22 cellular contexts compared by ENCODE assay signal in genomic region chr17:35467824-35468223, GRCh38. TPM values are rescaled to one million over a fixed set of nuclear protein-coding genes. Genes with fewer than 3 reads are reported as not detected.
A peak's percentile ranks its signal among the peaks of the same experiment; 100 is the strongest.
DNase-seq lines count a peak whose midpoint lies in the region; ATAC-seq and TF ChIP-seq lines count a peak whose summit lies in the region.
"Had no signal": no experiment of that assay in that cellular context is flagged by ENCODE, and none has a peak within 500 bp of the region (broad histone marks: within the 10 kb centered on the region; RNA-seq: fewer than 3 reads in every experiment).

No MANE protein-coding gene starts in this region.

- ATAC-seq in T-cell (replicated peaks in 1 of 4) (peak; percentile 74 to 92 (median 80)), heart left ventricle (no peak)
- ATAC-seq in effector memory CD8-positive, alpha-beta T cell (replicated peaks), result peak; percentile 99
- ATAC-seq: body of pancreas, esophagus mucosa, SK-N-SH treated with all-trans-retinoic acid at 6 μM for 48 hours had no signal

- no peaks in the 10 kb centered on the region for H3K9me3 ChIP-seq in CD4-positive, alpha-beta memory T cell (ENCODE audit: control insufficient read depth in 1 of 2, low read length in 2 of 2)
- H3K9me3 ChIP-seq in heart left ventricle, result peaks cover 0 to 11% (median 0%) of the 10 kb centered on the region in 12 donors
- H3K9me3 ChIP-seq: BLaER1, body of pancreas, sigmoid colon had no signal

- H3K27ac ChIP-seq in CD4-positive, alpha-beta memory T cell (ENCODE audit: low read depth, low read length), result no peak overlapping the region
- no peak overlapping the region for H3K27ac ChIP-seq in heart left ventricle
- H3K27ac ChIP-seq: BLaER1, body of pancreas, sigmoid colon had no signal

- H3K36me3 ChIP-seq in CD4-positive, alpha-beta memory T cell (ENCODE audit: insufficient read depth, low read length), result no peaks in the 10 kb centered on the region
- H3K36me3 ChIP-seq in heart left ventricle, result no peaks in the 10 kb centered on the region
- H3K36me3 ChIP-seq: BLaER1, sigmoid colon had no signal

- TF ChIP-seq CTCF in heart left ventricle (IDR thresholded peaks at IDR 0.05), result no peak

- TF ChIP-seq POLR2A in heart left ventricle (IDR thresholded peaks at IDR 0.05), result no peak

- POLR2A ChIA-PET in CD4-positive, alpha-beta memory T cell (lab: Charles Lee; ENCODE audit: partially characterized antibody), result interaction anchor here (0.6 to 8.1 kb wide), 17 partner anchors 14 to 285 kb away, joined by 3 to 68 read pairs (median 3); partner anchors contain the start of genes AP2B1, SLFN11, SLFN12 and SLFN13
- POLR2A ChIA-PET in T-cell (lab: Charles Lee), result no interaction called here

- H3K4me1 Mint-ChIP-seq in activated CD4-positive, alpha-beta T cell treated with anti-CD3 and anti-CD28 coated beads, Interleukin-2, amount 10 ng/mL, durations not matched to agents 24 days and 14 days, result peaks cover 37% of the 10 kb centered on the region
- H3K4me1 Mint-ChIP-seq in CD4-positive, alpha-beta memory T cell, result peaks cover 40 to 64% (median 50%) of the 10 kb centered on the region in 4 donors
- peaks cover 32 to 54% (median 41%) of the 10 kb centered on the region in 3 donors for H3K4me1 Mint-ChIP-seq in T-cell
- H3K4me1 Mint-ChIP-seq in effector memory CD8-positive, alpha-beta T cell (ENCODE audit: low read depth in 2 of 2), result peaks cover 41 to 53% of the 10 kb centered on the region in 2 donors
- H3K4me1 Mint-ChIP-seq: H9 had no signal

- H3K36me3 Mint-ChIP-seq in activated CD4-positive, alpha-beta T cell treated with anti-CD3 and anti-CD28 coated beads, Interleukin-2, amount 10 ng/mL, durations not matched to agents 24 days and 14 days (ENCODE audit: low read depth), result peaks cover 67% of the 10 kb centered on the region
- peaks cover 30 to 44% of the 10 kb centered on the region in 2 donors for H3K36me3 Mint-ChIP-seq in CD4-positive, alpha-beta memory T cell
- peaks cover 49% of the 10 kb centered on the region for H3K36me3 Mint-ChIP-seq in T-cell
- peaks cover 11% of the 10 kb centered on the region for H3K36me3 Mint-ChIP-seq in effector memory CD8-positive, alpha-beta T cell (ENCODE audit: insufficient read depth)
- H3K36me3 Mint-ChIP-seq: IgD-negative memory B cell had no signal

- peak overlapping the region; percentile 15 for H3K4me3 Mint-ChIP-seq in activated CD4-positive, alpha-beta T cell treated with anti-CD3 and anti-CD28 coated beads, Interleukin-2, amount 10 ng/mL, durations not matched to agents 24 days and 14 days
- peak overlapping the region in 7 of 8 donors; percentile 17 to 68 (median 57) for H3K4me3 Mint-ChIP-seq in CD4-positive, alpha-beta memory T cell
- peak overlapping the region in 2 of 3 donors; percentile 26 to 64 for H3K4me3 Mint-ChIP-seq in T-cell
- peak overlapping the region; percentile 63 to 67 for H3K4me3 Mint-ChIP-seq in effector memory CD8-positive, alpha-beta T cell
- H3K4me3 Mint-ChIP-seq: H9 had no signal

- WGBS in heart left ventricle, 4 donors, result 81 to 86% (median 84%) methylated on average over 4 of the region's 4 CpGs

- no peaks in the 10 kb centered on the region for H3K27me3 ChIP-seq in CD4-positive, alpha-beta memory T cell (ENCODE audit: insufficient read depth, low read length)
- H3K27me3 ChIP-seq in heart left ventricle, result peaks cover 0 to 15% (median 3%) of the 10 kb centered on the region in 9 donors
- H3K27me3 ChIP-seq: BLaER1, body of pancreas had no signal

- H3K4me1 ChIP-seq in CD4-positive, alpha-beta memory T cell (ENCODE audit: insufficient read depth, low read length), result peaks cover 34% of the 10 kb centered on the region
- no peaks in the 10 kb centered on the region for H3K4me1 ChIP-seq in heart left ventricle
- H3K4me1 ChIP-seq: BLaER1, body of pancreas, sigmoid colon had no signal

- CTCF ChIA-PET in CD4-positive, alpha-beta memory T cell (lab: Charles Lee; ENCODE audit: partially characterized antibody), result interaction anchor here (0.8 to 2.4 kb wide), 5 partner anchors 20 to 156 kb away, joined by 3 to 13 read pairs (median 5); no protein-coding TSS in a partner anchor
- CTCF ChIA-PET in T-cell (lab: Charles Lee), result no interaction called here

- peak overlapping the region; percentile 60 for H3K27ac Mint-ChIP-seq in activated CD4-positive, alpha-beta T cell treated with anti-CD3 and anti-CD28 coated beads, Interleukin-2, amount 10 ng/mL, durations not matched to agents 24 days and 14 days
- peak overlapping the region; percentile 65 to 92 (median 86) for H3K27ac Mint-ChIP-seq in CD4-positive, alpha-beta memory T cell
- H3K27ac Mint-ChIP-seq in T-cell, result peak overlapping the region; percentile 89 to 90
- peak overlapping the region; percentile 90 to 92 for H3K27ac Mint-ChIP-seq in effector memory CD8-positive, alpha-beta T cell
- H3K27ac Mint-ChIP-seq: H9, progenitor cell of endocrine pancreas had no signal

- DNase-seq in activated CD4-positive, alpha-beta T cell treated with anti-CD3 and anti-CD28 coated beads, Interleukin-2, amount 10 ng/mL, durations not matched to agents 24 days and 14 days, result peak; percentile 82
- no peak for DNase-seq in activated CD4-positive, alpha-beta T cell treated with anti-CD3 and anti-CD28 coated beads for 1 hour
- DNase-seq in CD4-positive, alpha-beta memory T cell, result peak in 4 of 5 donors; percentile 28 to 52 (median 40)
- peak in 24 of 34 experiments; percentile 7 to 52 (median 26) for DNase-seq in T-cell
- DNase-seq in effector memory CD8-positive, alpha-beta T cell, result peak; percentile 24 to 31 (median 26)
- DNase-seq in RPMI8226, result no peak
- DNase-seq in NCI-H69 (lab: John Stamatoyannopoulos, UW), result no peak
- no peak for DNase-seq in heart left ventricle
- DNase-seq: activated CD4-positive, CD25-positive, alpha-beta regulatory T cell; body of pancreas; effector CD8-positive, alpha-beta T cell; H9; hippocampal formation; NCI-H146; NCI-H2171 treated with DMSO at 0.1 percent for 48 hours; NCI-H524 treated with DMSO at 0.1 percent for 48 hours; sigmoid colon had no signal

- intact Hi-C loops in activated CD4-positive, alpha-beta T cell treated with anti-CD3 and anti-CD28 coated beads, Interleukin-2, amount 10 ng/mL, durations not matched to agents 24 days and 14 days (cut with micrococcal nuclease), result no loop called here
- intact Hi-C loops in CD4-positive, alpha-beta memory T cell (cut with micrococcal nuclease), result no loop called here
- intact Hi-C loops in heart left ventricle (cut with DNase I), result no loop called here

- peaks cover 15% of the 10 kb centered on the region for H3K9me3 Mint-ChIP-seq in activated CD4-positive, alpha-beta T cell treated with anti-CD3 and anti-CD28 coated beads, Interleukin-2, amount 10 ng/mL, durations not matched to agents 24 days and 14 days
- H3K9me3 Mint-ChIP-seq in CD4-positive, alpha-beta memory T cell, result peaks cover 0 to 13% (median 10%) of the 10 kb centered on the region in 8 donors
- H3K9me3 Mint-ChIP-seq in T-cell, result peaks cover 0 to 19% (median 4%) of the 10 kb centered on the region in 3 donors
- H3K9me3 Mint-ChIP-seq in effector memory CD8-positive, alpha-beta T cell, result no peaks in the 10 kb centered on the region
- H3K9me3 Mint-ChIP-seq: H9 had no signal

- H3K27me3 Mint-ChIP-seq in activated CD4-positive, alpha-beta T cell treated with anti-CD3 and anti-CD28 coated beads, Interleukin-2, amount 10 ng/mL, durations not matched to agents 24 days and 14 days, result no peaks in the 10 kb centered on the region
- no peaks in the 10 kb centered on the region for H3K27me3 Mint-ChIP-seq in CD4-positive, alpha-beta memory T cell
- H3K27me3 Mint-ChIP-seq in T-cell, result no peaks in the 10 kb centered on the region
- H3K27me3 Mint-ChIP-seq in effector memory CD8-positive, alpha-beta T cell, result no peaks in the 10 kb centered on the region

- no peak overlapping the region for H3K4me3 ChIP-seq in CD4-positive, alpha-beta memory T cell (ENCODE audit: low read length in 2 of 2)
- H3K4me3 ChIP-seq in heart left ventricle, result no peak overlapping the region
- H3K4me3 ChIP-seq: BLaER1, body of pancreas, sigmoid colon had no signal

RNA-seq across cellular contexts. Expression of gene SLFN13, which starts 19.3 kb away (rescaled TPM):
- total RNA-seq in activated CD4-positive, alpha-beta T cell treated with anti-CD3 and anti-CD28 coated beads, Interleukin-2, amount 10 ng/mL, durations not matched to agents 24 days and 14 days, result 34.5 and 36.8 TPM in 2 replicates
- total RNA-seq in CD4-positive, alpha-beta memory T cell, result 10 to 100 TPM; 24.6 to 27.3 TPM
- polyA plus RNA-seq in CD4-positive, alpha-beta memory T cell, result 1 to 10 TPM; 5.4 to 5.9 TPM
- 10 to 100 TPM; 26.6 to 34.9 (median 30.9) TPM for total RNA-seq in T-cell
- total RNA-seq in heart left ventricle, result 10 to 100 TPM in 1 of 9 donors, 1 to 10 TPM in 7, under 1 TPM in 1; 0.94 to 14.8 (median 4.5) TPM
- polyA plus RNA-seq in heart left ventricle, result under 1 TPM; 0.58 to 0.91 TPM

RNA-seq across cellular contexts. Expression of gene SLFN12, which starts 35.5 kb away (rescaled TPM):
- total RNA-seq in activated CD4-positive, alpha-beta T cell treated with anti-CD3 and anti-CD28 coated beads, Interleukin-2, amount 10 ng/mL, durations not matched to agents 24 days and 14 days, result 5.0 and 7.8 TPM in 2 replicates
- 1 to 10 TPM; 6.5 to 8.9 TPM for total RNA-seq in CD4-positive, alpha-beta memory T cell
- polyA plus RNA-seq in CD4-positive, alpha-beta memory T cell, result 1 to 10 TPM in 1 of 2 donors, under 1 TPM in 1; 0.75 to 2.0 TPM
- total RNA-seq in T-cell, result 1 to 10 TPM; 4.9 to 8.1 (median 7.1) TPM
- total RNA-seq in heart left ventricle, result 10 to 100 TPM in 1 of 9 donors, 1 to 10 TPM in 8; 3.3 to 10.0 (median 4.5) TPM
- polyA plus RNA-seq in heart left ventricle, result 1 to 10 TPM; 1.7 to 2.8 TPM

Comparison
In these comparisons a context has a peak if more than half of its experiments do, and no peak if none do; other contexts are left out.
1. DNase-seq: peak in activated CD4-positive, alpha-beta T cell treated with anti-CD3 and anti-CD28 coated beads, Interleukin-2, amount 10 ng/mL, durations not matched to agents 24 days and 14 days (single experiment), CD4-positive, alpha-beta memory T cell (4 of 5), T-cell (24 of 34) and effector memory CD8-positive, alpha-beta T cell (3 of 3); none in activated CD4-positive, alpha-beta T cell treated with anti-CD3 and anti-CD28 coated beads for 1 hour (single experiment), RPMI8226 (single experiment), NCI-H69 (single experiment) and heart left ventricle (0 of 5).
2. H3K4me3 Mint-ChIP-seq: peak in every context shown above with its lines; median percentile 65 in effector memory CD8-positive, alpha-beta T cell; 57 in CD4-positive, alpha-beta memory T cell; 45 in T-cell; 15 in activated CD4-positive, alpha-beta T cell treated with anti-CD3 and anti-CD28 coated beads, Interleukin-2, amount 10 ng/mL, durations not matched to agents 24 days and 14 days.
3. ATAC-seq: peak in T-cell (4 of 4) and effector memory CD8-positive, alpha-beta T cell (single experiment); none in heart left ventricle (0 of 4).
4. Peak in every context shown above with its lines, with median percentiles within 50 percentile points of each other: H3K27ac Mint-ChIP-seq.